Comparison of ENCODE assay signal across 9 cellular contexts in genomic region chr4:77007358-77008230, GRCh38.
DNase-seq lines count a peak whose midpoint lies in the region; ATAC-seq, FAIRE-seq and TF ChIP-seq lines count a peak whose summit lies in the region.
"Had no signal": no experiment of that assay in that cellular context is flagged by ENCODE, and none has a peak within 500 bp of the region (broad histone marks: within the 10 kb centered on the region; RNA-seq: fewer than 3 reads in every experiment).

No MANE protein-coding gene starts in this region.

- H3K4me3 Mint-ChIP-seq in dendritic cell treated with granulocyte-macrophage colony-stimulating factor and Interleukin-4, amounts not matched to agents 40 ng/mL and 50 ng/mL, for 4 days = peak overlapping the region; percentile 32
- H3K4me3 Mint-ChIP-seq in nephron = no peak overlapping the region
- H3K4me3 Mint-ChIP-seq: naive B cell had no signal

- intact Hi-C loops in dendritic cell treated with granulocyte-macrophage colony-stimulating factor and Interleukin-4, amounts not matched to agents 40 ng/mL and 50 ng/mL, for 4 days (cut with micrococcal nuclease) = loop anchor here (2.0 to 5.0 kb wide), 3 partner anchors 35 to 70 kb away; partner anchors contain the start of gene CCNI

- H3K27ac Mint-ChIP-seq in dendritic cell treated with granulocyte-macrophage colony-stimulating factor and Interleukin-4, amounts not matched to agents 40 ng/mL and 50 ng/mL, for 4 days = peak overlapping the region; percentile 81
- H3K27ac Mint-ChIP-seq in nephron = peak overlapping the region; percentile 61 to 77 (median 65)

- no peak for TF ChIP-seq CTCF in nephron (IDR thresholded peaks at IDR 0.05; ENCODE audit: unreplicated experiment in 3 of 3)

- no peaks in the 10 kb centered on the region for H3K27me3 Mint-ChIP-seq in dendritic cell treated with granulocyte-macrophage colony-stimulating factor and Interleukin-4, amounts not matched to agents 40 ng/mL and 50 ng/mL, for 4 days
- H3K27me3 Mint-ChIP-seq in nephron (ENCODE audit: low read depth) = no peaks in the 10 kb centered on the region
- H3K27me3 Mint-ChIP-seq: naive B cell had no signal

- DNase-seq in RCC 7860 (ENCODE audit: low spot score) = peak; percentile 54
- DNase-seq in globus pallidus (ENCODE audit: low spot score) = no peak
- no peak for DNase-seq in GM03348 (ENCODE audit: low spot score)
- DNase-seq in NCI-H1436 (lab: John Stamatoyannopoulos, UW) = no peak
- DNase-seq: naive B cell had no signal

- H3K4me1 Mint-ChIP-seq in dendritic cell treated with granulocyte-macrophage colony-stimulating factor and Interleukin-4, amounts not matched to agents 40 ng/mL and 50 ng/mL, for 4 days (ENCODE audit: low read depth) = peaks cover 56% of the 10 kb centered on the region
- peaks cover 33% of the 10 kb centered on the region for H3K4me1 Mint-ChIP-seq in nephron

- no peaks in the 10 kb centered on the region for H3K9me3 Mint-ChIP-seq in dendritic cell treated with granulocyte-macrophage colony-stimulating factor and Interleukin-4, amounts not matched to agents 40 ng/mL and 50 ng/mL, for 4 days
- no peaks in the 10 kb centered on the region for H3K9me3 Mint-ChIP-seq in nephron
- H3K9me3 Mint-ChIP-seq: naive B cell had no signal

- ATAC-seq in GM18517 (IDR thresholded peaks at IDR 0.05; ENCODE audit: unreplicated experiment) = peak; percentile 66
- peak; percentile 90 for ATAC-seq in HG02610 (IDR thresholded peaks at IDR 0.05; ENCODE audit: unreplicated experiment)

- no peak for FAIRE-seq in RCC 7860 (lab: Jason Lieb, UNC)

- H3K36me3 Mint-ChIP-seq in dendritic cell treated with granulocyte-macrophage colony-stimulating factor and Interleukin-4, amounts not matched to agents 40 ng/mL and 50 ng/mL, for 4 days (ENCODE audit: low read depth) = peaks cover 50% of the 10 kb centered on the region
- peaks cover 85% of the 10 kb centered on the region for H3K36me3 Mint-ChIP-seq in nephron (ENCODE audit: low read depth)
